ENCODE assay signal across 14 cellular contexts in the genomic region with DNA sequence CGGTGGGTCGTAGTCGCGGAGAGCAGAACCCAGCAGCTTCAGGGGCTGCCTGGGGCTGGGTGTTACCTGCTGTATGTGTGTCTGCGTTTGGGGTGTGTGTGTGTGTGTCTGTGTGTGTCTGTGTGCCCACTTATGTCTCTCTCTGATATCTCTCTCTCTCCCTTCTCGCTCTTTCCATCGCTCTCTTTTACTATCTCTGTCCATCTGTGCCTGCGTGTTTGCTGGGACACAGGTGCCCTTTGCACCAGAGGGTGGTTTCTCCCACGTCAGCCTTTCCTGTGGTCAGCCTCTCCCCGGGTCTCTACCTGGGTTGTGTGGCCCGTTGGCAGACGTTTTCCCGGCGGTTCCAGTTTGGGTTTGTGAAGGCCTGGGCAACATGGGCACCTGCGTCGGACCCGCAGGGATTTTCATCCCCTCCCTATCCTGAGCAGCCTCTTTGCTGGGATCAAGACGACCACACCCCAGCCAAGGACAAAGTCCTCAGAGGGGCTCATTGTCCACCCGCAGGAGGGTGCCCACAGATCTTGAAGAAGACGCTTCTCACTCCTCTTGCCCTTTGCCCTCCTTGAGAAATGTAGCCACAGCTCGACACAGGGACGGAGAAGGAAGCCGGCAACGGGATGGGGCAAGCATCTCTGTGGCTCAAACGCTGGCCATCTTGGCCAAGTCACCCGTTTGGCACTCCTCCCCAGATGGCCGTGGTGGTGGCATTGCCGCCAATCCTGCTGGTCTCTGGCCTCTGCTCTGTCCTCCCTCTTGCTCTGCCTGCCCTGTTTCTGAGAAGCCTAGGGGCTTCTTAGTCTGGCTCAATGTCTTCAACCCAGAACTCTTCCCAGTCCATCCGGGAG. TPM values are rescaled to one million over a fixed set of nuclear protein-coding genes. Genes with fewer than 3 reads are reported as not detected.
A peak's percentile ranks its signal among the peaks of the same experiment; 100 is the strongest.
DNase-seq lines count a peak whose midpoint lies in the region; ATAC-seq and TF ChIP-seq lines count a peak whose summit lies in the region.
"Had no signal": no experiment of that assay in that cellular context is flagged by ENCODE, and none has a peak within 500 bp of the region (broad histone marks: within the 10 kb centered on the region; RNA-seq: fewer than 3 reads in every experiment).

No MANE protein-coding gene starts in this region.

- no peak overlapping the region for H3K4me3 Mint-ChIP-seq in GM23338
- H3K4me3 Mint-ChIP-seq: dendritic cell treated with granulocyte-macrophage colony-stimulating factor and Interleukin-4, amounts not matched to agents 40 ng/mL and 50 ng/mL, for 4 days had no signal

- H4K12ac ChIP-seq in trophoblast cell (ENCODE audit: low read depth, low read length): no peak overlapping the region

- no peak overlapping the region for H3K14ac ChIP-seq in trophoblast cell (ENCODE audit: low read length)

- H3K36me3 Mint-ChIP-seq in GM23338 (ENCODE audit: low read depth): peaks cover 15% of the 10 kb centered on the region

- H2AFZ ChIP-seq in GM23338 (no peak overlapping the region), trophoblast cell (ENCODE audit: insufficient read depth, low read length, poor library complexity) (no peak overlapping the region)

- no peak overlapping the region for H2BK12ac ChIP-seq in trophoblast cell (ENCODE audit: low read length)

- H3K9me3 ChIP-seq in right lobe of liver: no peaks in the 10 kb centered on the region
- H3K9me3 ChIP-seq in spleen: peaks cover 0 to 60% (median 32%) of the 10 kb centered on the region in 8 donors
- H3K9me3 ChIP-seq in trophoblast cell (ENCODE audit: insufficient read depth, low read depth, low read length): peaks cover 33% of the 10 kb centered on the region

- H3K4me1 ChIP-seq in GM23338 (ENCODE audit: insufficient read depth): no peaks in the 10 kb centered on the region
- no peaks in the 10 kb centered on the region for H3K4me1 ChIP-seq in right lobe of liver
- no peaks in the 10 kb centered on the region for H3K4me1 ChIP-seq in spleen
- no peaks in the 10 kb centered on the region for H3K4me1 ChIP-seq in trophoblast cell (ENCODE audit: control insufficient read depth in 1 of 2, insufficient read depth in 2 of 2, low read length in 2 of 2)

- peak overlapping the region; percentile 73 for H3K4me2 ChIP-seq in GM23338
- H3K4me2 ChIP-seq in trophoblast cell (ENCODE audit: low read length): no peak overlapping the region

- no peaks in the 10 kb centered on the region for H4K20me1 ChIP-seq in GM23338 (replicated peaks; ENCODE audit: insufficient read depth)

- no peak overlapping the region for H3K9ac ChIP-seq in trophoblast cell (ENCODE audit: low read length)

- no peak overlapping the region for H3K18ac ChIP-seq in trophoblast cell (ENCODE audit: low read length)

- H2BK5ac ChIP-seq in trophoblast cell (ENCODE audit: low read depth, low read length, poor library complexity): no peak overlapping the region

- WGBS in right lobe of liver (ENCODE audit: insufficient coverage, low coverage, low lambda C conversion rate, missing lambda C conversion rate): 87% methylated on average over 6 of the region's 29 CpGs
- 85 to 90% (median 88%) methylated on average over 25 to 29 of the region's 29 CpGs for WGBS in spleen, 5 donors
- WGBS in trophoblast cell (ENCODE audit: extremely low coverage, insufficient coverage, insufficient read length): no CpG with 5 or more reads among the region's 29 CpGs

- no peak overlapping the region for H4K8ac ChIP-seq in trophoblast cell (ENCODE audit: low read depth, low read length)

- H3K27me3 ChIP-seq in GM23338 (ENCODE audit: insufficient read depth) (no peaks in the 10 kb centered on the region), right lobe of liver (no peaks in the 10 kb centered on the region), spleen (replicated peaks in 1 of 7) (peaks cover 0 to 5% (median 0%) of the 10 kb centered on the region in 7 donors), trophoblast cell (ENCODE audit: insufficient read depth, low read length) (no peaks in the 10 kb centered on the region)

- in situ Hi-C loops in astrocyte of the cerebellum (cut with HindIII; ENCODE audit: low sequenced_read_pairs): no loop called here

- H3F3A ChIP-seq in GM23338 (replicated peaks; ENCODE audit: low read depth): no peaks in the 10 kb centered on the region

- no peak overlapping the region for H3K27ac Mint-ChIP-seq in GM23338
- H3K27ac Mint-ChIP-seq: dendritic cell treated with granulocyte-macrophage colony-stimulating factor and Interleukin-4, amounts not matched to agents 40 ng/mL and 50 ng/mL, for 4 days had no signal

- H3K4me3 ChIP-seq in GM23338 (peak overlapping the region; percentile 64), astrocyte of the cerebellum (ENCODE audit: low read depth, low read length) (peak overlapping the region; percentile 44), right lobe of liver (peak overlapping the region in 1 of 3 donors; percentile 42), spleen (peak overlapping the region in 5 of 8 donors; percentile 17 to 64 (median 40)), trophoblast cell (ENCODE audit: low read depth, low read length) (no peak overlapping the region)

- H3K27ac ChIP-seq in GM23338 (ENCODE audit: low read depth) (no peak overlapping the region), right lobe of liver (peak overlapping the region in 1 of 3 donors; percentile 29), spleen (no peak overlapping the region), trophoblast cell (ENCODE audit: low read depth, low read length) (no peak overlapping the region)
- H3K27ac ChIP-seq: skin epidermis, WERI-Rb-1 had no signal

- no peaks in the 10 kb centered on the region for H3K4me1 Mint-ChIP-seq in GM23338

- no peak for TF ChIP-seq POLR2A in right lobe of liver (IDR thresholded peaks at IDR 0.05)
- TF ChIP-seq POLR2A in spleen (IDR thresholded peaks at IDR 0.05): no peak

- TF ChIP-seq CTCF in GM23338 (conservative IDR thresholded peaks at IDR 0.05; ENCODE audit: low read depth in 2 of 2) (no peak), astrocyte of the cerebellum (IDR thresholded peaks at IDR 0.05; ENCODE audit: low read depth, low read length, missing control alignments) (no peak), right lobe of liver (IDR thresholded peaks at IDR 0.05) (no peak), spleen (IDR thresholded peaks at IDR 0.05 in 8 of 11, conservative IDR thresholded peaks at IDR 0.05 in 3 of 11) (no peak)

- no peaks in the 10 kb centered on the region for H3K9me2 ChIP-seq in GM23338 (ENCODE audit: insufficient read depth)

- DNase-seq in GM23338 (ENCODE audit: low spot score): no peak
- no peak for DNase-seq in astrocyte of the cerebellum (ENCODE audit: low read depth)
- DNase-seq in right lobe of liver: no peak
- DNase-seq in spleen: no peak
- DNase-seq in NCI-H345 (lab: John Stamatoyannopoulos, UW): no peak
- DNase-seq in trophoblast cell: no peak
- DNase-seq: KG1; NCI-H1105; RPMI8226; stimulated activated naive CD4-positive, alpha-beta T cell; WERI-Rb-1 had no signal

- H4K91ac ChIP-seq in trophoblast cell (ENCODE audit: low read depth, low read length): no peak overlapping the region

- peaks cover 2% of the 10 kb centered on the region for H3K27me3 Mint-ChIP-seq in GM23338 (ENCODE audit: insufficient read depth, low read depth, poor library complexity)
- H3K27me3 Mint-ChIP-seq: dendritic cell treated with granulocyte-macrophage colony-stimulating factor and Interleukin-4, amounts not matched to agents 40 ng/mL and 50 ng/mL, for 4 days had no signal

- H3K23ac ChIP-seq in trophoblast cell (ENCODE audit: low read length): no peak overlapping the region

- H3K9me3 Mint-ChIP-seq in GM23338: peaks cover 36% of the 10 kb centered on the region
- H3K9me3 Mint-ChIP-seq: dendritic cell treated with granulocyte-macrophage colony-stimulating factor and Interleukin-4, amounts not matched to agents 40 ng/mL and 50 ng/mL, for 4 days had no signal

- H3K36me3 ChIP-seq in GM23338 (ENCODE audit: insufficient read depth) (no peaks in the 10 kb centered on the region), right lobe of liver (no peaks in the 10 kb centered on the region), spleen (no peaks in the 10 kb centered on the region), trophoblast cell (ENCODE audit: control insufficient read depth in 1 of 2, insufficient read depth in 2 of 2, low read length in 2 of 2) (no peaks in the 10 kb centered on the region)
- H3K36me3 ChIP-seq: WERI-Rb-1 had no signal

- H3K79me2 ChIP-seq in GM23338 (replicated peaks; ENCODE audit: insufficient read depth) (no peaks in the 10 kb centered on the region), trophoblast cell (ENCODE audit: control insufficient read depth, insufficient read depth, low read length, poor library complexity) (no peaks in the 10 kb centered on the region)

- no peak overlapping the region for H2BK120ac ChIP-seq in trophoblast cell (ENCODE audit: insufficient read depth, low read length, poor library complexity)

- intact Hi-C loops in right lobe of liver (cut with DNase I) (no loop called here), spleen (cut with DNase I; ENCODE audit: low total_unique reads) (no loop called here)

- ATAC-seq in GM23338: no peak
- peak in 3 of 4 donors; percentile 38 to 64 (median 40) for ATAC-seq in right lobe of liver
- no peak for ATAC-seq in HG02973 (IDR thresholded peaks at IDR 0.05; ENCODE audit: unreplicated experiment)

- no peak overlapping the region for H2AK5ac ChIP-seq in trophoblast cell (ENCODE audit: low read length)

- H3K79me1 ChIP-seq in trophoblast cell (ENCODE audit: low read length): peaks cover 2% of the 10 kb centered on the region

- H3K4ac ChIP-seq in trophoblast cell (ENCODE audit: low read depth, low read length): no peak overlapping the region

TF ChIP-seq in GM23338, 12 proteins besides CTCF, POLR2A, EP300 and RAD21 (continues in another document):
- no peak for TF ChIP-seq ZNF114 (CRISPR knock-in tag; IDR thresholded peaks at IDR 0.05)

RNA-seq across cellular contexts. Expression of gene ZNF146, which starts 43.3 kb away (rescaled TPM):
- 227 and 249 TPM in 2 replicates for total RNA-seq in GM23338 (2014; rRNA removed; shearing (Covaris generic))
- 111 and 143 TPM in 2 replicates for polyA plus RNA-seq in GM23338 (2016; fragmentation: Nextera tagmentation; extraction: Ambion mirVana)
- 10 to 100 TPM; 16.2 to 33.0 (median 27.0) TPM for total RNA-seq in right lobe of liver
- total RNA-seq in spleen: 10 to 100 TPM; 43.6 to 66.3 (median 54.4) TPM
- polyA plus RNA-seq in spleen: 10 to 100 TPM; 19.1 to 27.0 (median 21.3) TPM
- 51.0 and 52.9 TPM in 2 replicates for polyA plus RNA-seq in trophoblast cell (2013)

RNA-seq across cellular contexts. Expression of gene ZNF565, which starts 43.8 kb away (rescaled TPM):
- total RNA-seq in GM23338 (2014; rRNA removed; shearing (Covaris generic)): 2.4 TPM in 2 replicates
- polyA plus RNA-seq in GM23338 (2016; fragmentation: Nextera tagmentation; extraction: Ambion mirVana) (1.9 and 3.2 TPM in 2 replicates), spleen (1 to 10 TPM; 1.2 to 1.7 (median 1.6) TPM)
- total RNA-seq in right lobe of liver (1 to 10 TPM in 5 of 6 experiments, under 1 TPM in 1; 0.37 to 3.6 (median 2.2) TPM), spleen (1 to 10 TPM; 3.1 to 7.1 (median 4.4) TPM)
- polyA plus RNA-seq in trophoblast cell (2013): 2.7 and 2.8 TPM in 2 replicates

Comparison
In these comparisons a context has a peak if more than half of its experiments do, and no peak if none do; other contexts are left out.
1. ATAC-seq: peak in right lobe of liver (3 of 4); none in GM23338 (single experiment) and HG02973 (single experiment).